Comparison of ENCODE assay signal across 24 cellular contexts in the genomic region with DNA sequence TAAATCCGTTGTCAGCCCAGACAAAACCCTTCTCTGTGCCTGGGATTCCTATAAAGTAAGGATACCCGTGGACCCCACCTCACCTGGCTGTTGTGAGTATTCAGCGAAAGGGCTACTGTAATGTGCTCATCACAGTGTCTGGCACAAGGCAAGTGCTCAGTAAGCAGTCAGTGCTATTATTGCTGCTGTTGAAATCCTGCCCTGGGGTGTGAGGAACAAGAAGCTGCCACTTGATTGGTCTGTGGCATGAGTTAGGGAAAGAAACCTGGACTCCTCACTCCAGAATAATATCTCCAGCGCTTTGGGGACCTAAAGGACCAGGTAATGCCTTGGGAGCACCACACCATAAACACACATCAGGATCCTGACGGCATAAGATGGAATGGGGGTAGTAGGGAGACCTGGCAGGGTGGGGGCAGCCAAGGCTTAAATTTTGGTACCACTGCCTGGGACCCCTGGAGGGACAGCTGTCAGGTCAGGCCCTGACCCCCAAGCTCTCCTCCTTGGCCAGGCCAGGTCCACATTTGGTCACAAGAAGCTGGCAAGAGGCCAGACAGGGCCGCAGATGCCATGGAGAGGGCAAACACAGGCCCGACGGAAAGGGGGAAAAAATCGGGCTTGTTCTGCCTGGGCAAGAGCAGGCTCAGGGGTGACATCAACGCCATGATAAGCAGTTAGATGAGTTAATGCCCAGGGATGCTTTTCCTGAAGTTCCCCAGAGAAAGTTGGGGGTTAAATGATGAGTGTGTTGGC.
DNase-seq lines count a peak whose midpoint lies in the region; ATAC-seq and TF ChIP-seq lines count a peak whose summit lies in the region.
"Had no signal": no experiment of that assay in that cellular context is flagged by ENCODE, and none has a peak within 500 bp of the region (broad histone marks: within the 10 kb centered on the region; RNA-seq: fewer than 3 reads in every experiment).

No MANE protein-coding gene starts in this region.

- H3K56ac ChIP-seq in IMR-90 (ENCODE audit: extremely low read depth, insufficient read depth, low read length), result peak overlapping the region; percentile 61; the same call in 1 of the 2 replicates

- no peak for DNase-seq in IMR-90
- DNase-seq in MCF 10A (ENCODE audit: unreplicated experiment), result peak; percentile 65
- DNase-seq in left ventricle myocardium inferior, result no peak
- no peak for DNase-seq in stimulated activated naive B cell treated with anti-CD40 and anti-IgM and Interleukin-4, amounts not matched to agents 10 μg/mL and 1 μg/mL and 100 μg/mL, for 72 hours
- DNase-seq in NCI-H510A treated with DMSO at 0.1 percent for 48 hours (lab: John Stamatoyannopoulos, UW), result no peak
- DNase-seq in NCI-H187 treated with DMSO at 0.1 percent for 48 hours (lab: John Stamatoyannopoulos, UW), result no peak
- no peak for DNase-seq in H7
- DNase-seq: activated B cell treated with CpG ODN at 0.5 μM for 24 hours; activated CD4-positive, alpha-beta memory T cell treated with anti-CD3 and anti-CD28 coated beads for 36 hours; adrenal gland; left colon; NCI-H1694; NCI-H2227 treated with DMSO at 0.1 percent for 48 hours; NCI-H82; OCI-M1; stimulated activated CD4-positive, alpha-beta T cell treated with anti-CD3 and anti-CD28 coated beads, Interleukin-2, amount 100 ng/mL, for 24 hours; T1000; transverse colon had no signal

- H2AFZ ChIP-seq in IMR-90 (replicated peaks; ENCODE audit: low read length, poor library complexity), result peak overlapping the region; percentile 23

- no peak overlapping the region for H3K9ac ChIP-seq in IMR-90 (ENCODE audit: low read depth, low read length)

- 66% methylated on average over 5 of the region's 10 CpGs; no CpG with 5 or more reads in 1 of the 2 experiments for WGBS in IMR-90 (ENCODE audit: extremely low coverage in 2 of 2, insufficient read length in 1 of 2), 2 experiments

- H3K18ac ChIP-seq in IMR-90 (ENCODE audit: low read depth, low read length), result peak overlapping the region; percentile 53

- BruUV-seq in IMR-90 (replicated peaks; lab: Mats Ljungman, UMichigan) (no TSS peak), MCF 10A (replicated peaks; lab: Mats Ljungman, UMichigan) (no TSS peak)

- H3K9me3 Mint-ChIP-seq in MCF 10A (ENCODE audit: unreplicated experiment), result no peaks in the 10 kb centered on the region
- H3K9me3 Mint-ChIP-seq in stimulated activated naive B cell treated with anti-CD40 and anti-IgM and Interleukin-4, amounts not matched to agents 10 μg/mL and 1 μg/mL and 100 μg/mL, for 72 hours, result peaks cover 5 to 8% of the 10 kb centered on the region in 2 donors
- H3K9me3 Mint-ChIP-seq: nephron; stimulated activated naive CD8-positive, alpha-beta T cell treated with anti-CD3 and anti-CD28 coated beads, Interleukin-15, Interleukin-2, amounts not matched to agents 100 ng/mL and 50 ng/mL, for 24 hours had no signal

- H2BK120ac ChIP-seq in IMR-90 (ENCODE audit: low read depth, low read length), result peak overlapping the region; percentile 94

- H3K4me2 ChIP-seq in IMR-90 (ENCODE audit: low read depth, low read length), result no peak overlapping the region

- H3K4me3 ChIP-seq in IMR-90 (ENCODE audit: insufficient read depth, low read depth, low read length) (no peak overlapping the region), left ventricle myocardium inferior (peak overlapping the region; percentile 30), H7 (ENCODE audit: insufficient read depth, low read depth, low read length) (no peak overlapping the region)
- H3K4me3 ChIP-seq: adrenal gland, cardiac muscle cell, MG63, transverse colon had no signal

- H3K79me1 ChIP-seq in IMR-90 (ENCODE audit: low read depth in 1 of 2, low read length in 2 of 2), result peaks cover 0 to 39% of the 10 kb centered on the region in 2 experiments; a peak in 2 of 4 replicates

- H3K4me3 Mint-ChIP-seq in MCF 10A (ENCODE audit: unreplicated experiment), result no peak overlapping the region
- H3K4me3 Mint-ChIP-seq in stimulated activated naive B cell treated with anti-CD40 and anti-IgM and Interleukin-4, amounts not matched to agents 10 μg/mL and 1 μg/mL and 100 μg/mL, for 72 hours, result no peak overlapping the region
- H3K4me3 Mint-ChIP-seq: activated B cell treated with CpG ODN at 0.5 μM for 24 hours; activated CD4-positive, alpha-beta memory T cell treated with anti-CD3 and anti-CD28 coated beads for 36 hours; IgD-negative memory B cell; mesothelial cell of epicardium; nephron; stimulated activated naive CD8-positive, alpha-beta T cell treated with anti-CD3 and anti-CD28 coated beads, Interleukin-15, Interleukin-2, amounts not matched to agents 100 ng/mL and 50 ng/mL, for 24 hours had no signal

- dilution Hi-C loops in IMR-90 (cut with HindIII; ENCODE audit: low sequenced_read_pairs, unreplicated experiment), result no loop called here

- TF ChIP-seq CTCF in IMR-90 (conservative IDR thresholded peaks at IDR 0.05; ENCODE audit: low read depth, low read length), result no peak
- no peak for TF ChIP-seq CTCF in MCF 10A (IDR thresholded peaks at IDR 0.05; ENCODE audit: unreplicated experiment)
- TF ChIP-seq CTCF in left ventricle myocardium inferior (IDR thresholded peaks at IDR 0.05; ENCODE audit: borderline replicate concordance), result no peak

- peak overlapping the region; percentile 93 for H2AK5ac ChIP-seq in IMR-90 (ENCODE audit: low read depth, low read length)

- H3K36me3 Mint-ChIP-seq in MCF 10A (ENCODE audit: insufficient read depth, unreplicated experiment), result no peaks in the 10 kb centered on the region
- H3K36me3 Mint-ChIP-seq in stimulated activated naive B cell treated with anti-CD40 and anti-IgM and Interleukin-4, amounts not matched to agents 10 μg/mL and 1 μg/mL and 100 μg/mL, for 72 hours, result peaks cover 5 to 13% of the 10 kb centered on the region in 2 donors
- H3K36me3 Mint-ChIP-seq: activated CD4-positive, alpha-beta memory T cell treated with anti-CD3 and anti-CD28 coated beads for 36 hours; IgD-negative memory B cell; mesothelial cell of epicardium had no signal

- in situ Hi-C loops in IMR-90 (cut with MboI; ENCODE audit: low sequenced_read_pairs), result no loop called here

- peak overlapping the region; percentile 88 for H3K4ac ChIP-seq in IMR-90 (ENCODE audit: low read depth, low read length)

- H4K91ac ChIP-seq in IMR-90 (ENCODE audit: insufficient read depth, low read depth, low read length), result peak overlapping the region; percentile 59; the same call in 1 of the 2 replicates

- TF ChIP-seq RAD21 in IMR-90 (IDR thresholded peaks at IDR 0.05; ENCODE audit: low read length), result no peak

- peaks cover 65% of the 10 kb centered on the region for H3K4me1 ChIP-seq in IMR-90 (ENCODE audit: control insufficient read depth, insufficient read depth, low read length)
- H3K4me1 ChIP-seq in left ventricle myocardium inferior, result peaks cover 92% of the 10 kb centered on the region

- H3K27ac ChIP-seq in IMR-90 (ENCODE audit: insufficient read depth, low read length) (peak overlapping the region; percentile 49), left ventricle myocardium inferior (replicated peaks) (peak overlapping the region; percentile 89)
- H3K27ac ChIP-seq: cardiac muscle cell had no signal

- H3K9me1 ChIP-seq in IMR-90 (ENCODE audit: insufficient read depth, low read length), result peaks cover 63% of the 10 kb centered on the region

- peaks cover 69% of the 10 kb centered on the region for H3K4me1 Mint-ChIP-seq in MCF 10A (ENCODE audit: insufficient read depth, unreplicated experiment)
- H3K4me1 Mint-ChIP-seq in stimulated activated naive B cell treated with anti-CD40 and anti-IgM and Interleukin-4, amounts not matched to agents 10 μg/mL and 1 μg/mL and 100 μg/mL, for 72 hours, result peaks cover 37 to 38% of the 10 kb centered on the region in 2 donors

- peak overlapping the region; percentile 84 for H3K27ac Mint-ChIP-seq in MCF 10A (ENCODE audit: low read depth, unreplicated experiment)
- H3K27ac Mint-ChIP-seq in stimulated activated naive B cell treated with anti-CD40 and anti-IgM and Interleukin-4, amounts not matched to agents 10 μg/mL and 1 μg/mL and 100 μg/mL, for 72 hours, result peak overlapping the region; percentile 67
- H3K27ac Mint-ChIP-seq: activated B cell treated with CpG ODN at 0.5 μM for 24 hours; activated CD4-positive, alpha-beta memory T cell treated with anti-CD3 and anti-CD28 coated beads for 36 hours; IgD-negative memory B cell; mesothelial cell of epicardium; stimulated activated naive CD8-positive, alpha-beta T cell treated with anti-CD3 and anti-CD28 coated beads, Interleukin-15, Interleukin-2, amounts not matched to agents 100 ng/mL and 50 ng/mL, for 24 hours had no signal

- H3K36me3 ChIP-seq in IMR-90 (ENCODE audit: control insufficient read depth, insufficient read depth, low read length), result no peaks in the 10 kb centered on the region
- no peaks in the 10 kb centered on the region for H3K36me3 ChIP-seq in left ventricle myocardium inferior
- no peaks in the 10 kb centered on the region for H3K36me3 ChIP-seq in H7 (replicated peaks; ENCODE audit: control insufficient read depth, insufficient read depth, low read length)
- H3K36me3 ChIP-seq: adrenal gland, cardiac muscle cell, MG63, transverse colon had no signal

- POLR2A ChIA-PET in IMR-90 (lab: Charles Lee; ENCODE audit: unreplicated experiment), result no interaction called here
- POLR2A ChIA-PET in MCF 10A (lab: Yijun Ruan, JAX), result interaction anchor here (1.2 to 2.3 kb wide), 4 partner anchors 8 to 431 kb away, joined by 3 to 6 read pairs (median 5); no protein-coding TSS in a partner anchor

- peak overlapping the region; percentile 1 to 75; a peak in 3 of 4 replicates for H4K8ac ChIP-seq in IMR-90 (ENCODE audit: low read depth in 2 of 2, low read length in 2 of 2)

- intact Hi-C loops in IMR-90 (cut with micrococcal nuclease) (no loop called here), MCF 10A (cut with micrococcal nuclease) (no loop called here), left ventricle myocardium inferior (cut with micrococcal nuclease) (no loop called here)

- no peak for TF ChIP-seq POLR2A in IMR-90 (IDR thresholded peaks at IDR 0.05; ENCODE audit: low read depth, low read length)

- peak overlapping the region; percentile 84; the same call in 1 of the 2 replicates for H3K23ac ChIP-seq in IMR-90 (ENCODE audit: low read depth, low read length)

- peak overlapping the region; percentile 88 for H3K14ac ChIP-seq in IMR-90 (replicated peaks; ENCODE audit: low read depth, low read length)

- no peaks in the 10 kb centered on the region for H3K27me3 Mint-ChIP-seq in MCF 10A (ENCODE audit: insufficient read depth, unreplicated experiment)
- H3K27me3 Mint-ChIP-seq in stimulated activated naive B cell treated with anti-CD40 and anti-IgM and Interleukin-4, amounts not matched to agents 10 μg/mL and 1 μg/mL and 100 μg/mL, for 72 hours, result peaks cover 25 to 30% of the 10 kb centered on the region in 2 donors

- peak overlapping the region; percentile 40; the same call in 1 of the 2 replicates for H4K5ac ChIP-seq in IMR-90 (ENCODE audit: low read depth, low read length)

- peak overlapping the region; percentile 90; the same call in 2 of the 3 replicates for H2BK15ac ChIP-seq in IMR-90 (ENCODE audit: low read depth, low read length)

- H2BK20ac ChIP-seq in IMR-90 (ENCODE audit: low read depth, low read length), result peak overlapping the region; percentile 94

- H3K9me3 ChIP-seq in IMR-90 (ENCODE audit: control insufficient read depth, insufficient read depth, low read length), result no peaks in the 10 kb centered on the region
- no peaks in the 10 kb centered on the region for H3K9me3 ChIP-seq in left ventricle myocardium inferior (replicated peaks)
- H3K9me3 ChIP-seq: adrenal gland, MG63, transverse colon had no signal

- ATAC-seq in IMR-90 (ENCODE audit: low read depth), result no peak
- no peak for ATAC-seq in stimulated activated naive B cell treated with anti-CD40 and anti-IgM and Interleukin-4, amounts not matched to agents 10 μg/mL and 1 μg/mL and 100 μg/mL, for 72 hours (replicated peaks)
- ATAC-seq: left colon had no signal

- H4K20me1 ChIP-seq in IMR-90 (ENCODE audit: insufficient read depth, low read length), result no peaks in the 10 kb centered on the region; the same call in 1 of the 2 replicates

- H3K27me3 ChIP-seq in IMR-90 (ENCODE audit: control insufficient read depth, insufficient read depth, low read length) (no peaks in the 10 kb centered on the region), left ventricle myocardium inferior (ENCODE audit: low read depth) (no peaks in the 10 kb centered on the region), H7 (ENCODE audit: control insufficient read depth, insufficient read depth, low read length) (no peaks in the 10 kb centered on the region)
- H3K27me3 ChIP-seq: adrenal gland, cardiac muscle cell, MG63, transverse colon had no signal

- CTCF ChIA-PET in IMR-90 (lab: Yijun Ruan, JAX), result interaction anchor here (0.9 kb wide), 1 partner anchor 291 kb away, joined by 3 read pairs; a partner anchor contains a TSS
- CTCF ChIA-PET in MCF 10A (lab: Yijun Ruan, JAX), result interaction anchor here (0.6 to 1.4 kb wide), 4 partner anchors 18 to 291 kb away, joined by 3 to 9 read pairs (median 4); a partner anchor contains a TSS

- H2BK5ac ChIP-seq in IMR-90 (ENCODE audit: low read depth, low read length, poor library complexity, severe bottlenecking), result peak overlapping the region; percentile 76

- peak overlapping the region; percentile 74 for H2AK9ac ChIP-seq in IMR-90 (replicated peaks; ENCODE audit: low read depth, low read length, poor library complexity)
